ENCODE assay signal across 8 cellular contexts in the genomic region with DNA sequence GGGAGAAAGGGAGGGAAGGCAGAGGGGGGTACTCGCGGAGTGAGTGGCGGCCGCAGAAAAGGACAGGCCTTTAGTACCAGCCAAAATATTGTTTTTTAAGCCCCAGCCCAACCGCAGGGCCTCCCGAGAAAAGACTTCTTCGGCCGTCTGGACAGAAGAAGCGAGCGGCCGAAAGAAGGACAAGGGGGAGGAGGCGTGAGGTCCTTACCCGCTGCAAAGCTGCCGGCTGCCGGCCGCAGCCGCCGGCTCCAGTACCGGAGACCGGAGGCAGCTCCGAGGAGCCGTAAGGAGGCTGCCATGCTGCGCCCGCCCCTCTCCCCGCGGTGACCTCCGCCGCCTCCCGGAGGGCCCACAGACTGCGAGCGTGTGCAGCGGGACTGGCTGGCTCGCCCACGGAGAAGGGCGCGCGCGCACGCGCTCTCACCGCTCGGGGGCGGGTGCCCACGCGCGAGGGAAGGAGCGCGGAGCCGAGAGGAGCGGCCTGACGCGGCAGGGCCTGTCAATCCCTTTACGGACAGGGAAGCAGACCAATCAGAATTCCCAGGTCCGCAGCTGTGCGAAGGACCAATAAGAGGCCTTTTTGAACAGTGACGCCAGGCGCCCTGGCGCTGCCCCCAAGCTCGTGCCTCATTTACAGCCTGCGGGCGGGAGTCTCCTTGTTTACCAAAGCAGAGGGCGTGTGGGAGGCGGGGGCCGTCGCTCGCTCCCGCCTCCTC. TPM values are rescaled to one million over a fixed set of nuclear protein-coding genes. Genes with fewer than 3 reads are reported as not detected.
DNase-seq lines count a peak whose midpoint lies in the region; ATAC-seq and TF ChIP-seq lines count a peak whose summit lies in the region.

A gene (minus strand): TSS at position 394 of the 716 bp plus-strand sequence. CDS start 95 bp downstream, at position 299.

- peaks cover 50% of the 10 kb centered on the region for H3K79me2 ChIP-seq in neural progenitor cell (ENCODE audit: low read depth)

- no peaks in the 10 kb centered on the region for H3K9me3 ChIP-seq in neural progenitor cell (ENCODE audit: low read depth)

- H3K27ac Mint-ChIP-seq in neural progenitor cell: peak within 1 kb of the TSS; percentile 92

- peaks cover 6% of the 10 kb centered on the region for H3K27me3 Mint-ChIP-seq in neural progenitor cell (ENCODE audit: insufficient read depth, low read depth)

- in situ Hi-C loops in SK-MEL-5 (cut with HindIII; ENCODE audit: low pct_unique_long_range_greater_than_20kb, low sequenced_read_pairs): no loop called here

- H3K4me3 Mint-ChIP-seq in neural progenitor cell: peak within 1 kb of the TSS; percentile 91

- no peaks in the 10 kb centered on the region for H3K4me1 ChIP-seq in foreskin keratinocyte
- no peaks in the 10 kb centered on the region for H3K4me1 ChIP-seq in neural progenitor cell

- H3K27me3 ChIP-seq in foreskin keratinocyte: no peaks in the 10 kb centered on the region
- no peaks in the 10 kb centered on the region for H3K27me3 ChIP-seq in neural progenitor cell

- DNase-seq in GM03348 (ENCODE audit: low spot score): peak; percentile 98
- DNase-seq in HEK293T (ENCODE audit: extremely low spot score): peak; percentile 96
- DNase-seq in MV-4-11 (lab: John Stamatoyannopoulos, UW): peak; percentile 100
- peak; percentile 100 for DNase-seq in SK-MEL-5 (ENCODE audit: low read depth, low spot score)
- peak; percentile 96 for DNase-seq in activated naive CD4-positive, alpha-beta T cell treated with Interleukin-2 at 50 U/mL for 16 hours
- DNase-seq in foreskin keratinocyte: peak; percentile 95 to 99
- DNase-seq in neural progenitor cell (ENCODE audit: low spot score): peak; percentile 99
- DNase-seq in stromal cell of bone marrow (ENCODE audit: low read depth): peak; percentile 99

- H2AFZ ChIP-seq in neural progenitor cell (replicated peaks): peak within 1 kb of the TSS; percentile 95

- TF ChIP-seq CTCF in foreskin keratinocyte (conservative IDR thresholded peaks at IDR 0.05) (peak; percentile 21), neural progenitor cell (IDR thresholded peaks at IDR 0.05) (no peak)

- no peaks in the 10 kb centered on the region for H4K20me1 ChIP-seq in neural progenitor cell (ENCODE audit: low read depth)

- H3K4me3 ChIP-seq in neural progenitor cell: peak within 1 kb of the TSS; percentile 93

- no peaks in the 10 kb centered on the region for H3K9me3 Mint-ChIP-seq in neural progenitor cell

- peak; percentile 98 for ATAC-seq in foreskin keratinocyte

- peaks cover 16% of the 10 kb centered on the region for H3K4me1 Mint-ChIP-seq in neural progenitor cell

- H3K36me3 Mint-ChIP-seq in neural progenitor cell: peaks cover 7% of the 10 kb centered on the region

- H3K9ac ChIP-seq in neural progenitor cell: peak within 1 kb of the TSS; percentile 74

- H3K36me3 ChIP-seq in neural progenitor cell: no peaks in the 10 kb centered on the region

- CTCF ChIA-PET in HEK293T (lab: Yijun Ruan, JAX): no interaction called here

- H3K27ac ChIP-seq in foreskin keratinocyte (peak within 1 kb of the TSS; percentile 85), neural progenitor cell (peak within 1 kb of the TSS; percentile 86)

- no peaks in the 10 kb centered on the region for H3F3A ChIP-seq in neural progenitor cell (ENCODE audit: low read depth)

- POLR2A ChIA-PET in HEK293T (lab: Yijun Ruan, JAX): interaction anchor here (0.8 to 1.7 kb wide), 7 partner anchors 8 to 478 kb away, joined by 3 to 8 read pairs (median 5); a partner anchor contains a TSS

- peak within 1 kb of the TSS; percentile 98 for H3K4me2 ChIP-seq in neural progenitor cell

TF ChIP-seq in HEK293T, 16 proteins besides CTCF, POLR2A, EP300 and RAD21:
- TF ChIP-seq LEF1 (IDR thresholded peaks at IDR 0.05; ENCODE audit: borderline replicate concordance) (no peak), NFRKB (IDR thresholded peaks at IDR 0.05) (no peak), TARDBP (IDR thresholded peaks at IDR 0.05) (peak; percentile 91), ZNF384 (IDR thresholded peaks at IDR 0.05) (no peak), FOXK2 (IDR thresholded peaks at IDR 0.05) (peak; percentile 93), FOXA1 (IDR thresholded peaks at IDR 0.05) (peak; percentile 80), ELF4 (IDR thresholded peaks at IDR 0.05) (no peak), HDGF (IDR thresholded peaks at IDR 0.05; ENCODE audit: borderline replicate concordance) (no peak), SP1 (IDR thresholded peaks at IDR 0.05) (no peak), FOXM1 (IDR thresholded peaks at IDR 0.05; ENCODE audit: borderline replicate concordance) (no peak), BHLHE40 (IDR thresholded peaks at IDR 0.05; ENCODE audit: borderline replicate concordance) (no peak), L3MBTL2 (conservative IDR thresholded peaks at IDR 0.05) (peak; percentile 58), CTBP1 (IDR thresholded peaks at IDR 0.05; ENCODE audit: borderline replicate concordance) (no peak)
- TF ChIP-seq, protein P1, sequence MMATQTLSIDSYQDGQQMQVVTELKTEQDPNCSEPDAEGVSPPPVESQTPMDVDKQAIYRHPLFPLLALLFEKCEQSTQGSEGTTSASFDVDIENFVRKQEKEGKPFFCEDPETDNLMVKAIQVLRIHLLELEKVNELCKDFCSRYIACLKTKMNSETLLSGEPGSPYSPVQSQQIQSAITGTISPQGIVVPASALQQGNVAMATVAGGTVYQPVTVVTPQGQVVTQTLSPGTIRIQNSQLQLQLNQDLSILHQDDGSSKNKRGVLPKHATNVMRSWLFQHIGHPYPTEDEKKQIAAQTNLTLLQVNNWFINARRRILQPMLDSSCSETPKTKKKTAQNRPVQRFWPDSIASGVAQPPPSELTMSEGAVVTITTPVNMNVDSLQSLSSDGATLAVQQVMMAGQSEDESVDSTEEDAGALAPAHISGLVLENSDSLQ (IDR thresholded peaks at IDR 0.05): peak; percentile 100
TF ChIP-seq in HEK293T: peak in this region for 5.

RNA-seq across cellular contexts. Expression of the gene that starts here (rescaled TPM):
- total RNA-seq in SK-MEL-5 (2014; rRNA removed; shearing (Covaris generic)): 113 and 135 TPM in 2 replicates
- 134 and 147 TPM in 2 replicates for polyA plus RNA-seq in SK-MEL-5 (2015; cell fraction: cytosol; rRNA removed)
- 33.7 and 37.7 TPM in 2 replicates for polyA plus RNA-seq in SK-MEL-5 (2015; cell fraction: nucleus; rRNA removed)
- total RNA-seq in foreskin keratinocyte (30.5 and 30.6 TPM in 2 replicates), neural progenitor cell (ENCODE audit: low replicate concordance) (70.6 and 88.6 TPM in 2 replicates)
- 25.2 and 28.7 TPM in 2 replicates for polyA plus RNA-seq in foreskin keratinocyte

Comparison
In these comparisons a context has a peak if more than half of its experiments do, and no peak if none do; other contexts are left out.
1. Peak in every context shown above with its lines: DNase-seq, ATAC-seq, H3K4me3 ChIP-seq and H3K27ac ChIP-seq.